Comparison of ENCODE assay signal across 15 cellular contexts in genomic region chr3:71053495-71053894, GRCh38.
DNase-seq lines count a peak whose midpoint lies in the region; ATAC-seq and TF ChIP-seq lines count a peak whose summit lies in the region.
"Had no signal": no experiment of that assay in that cellular context is flagged by ENCODE, and none has a peak within 500 bp of the region (broad histone marks: within the 10 kb centered on the region; RNA-seq: fewer than 3 reads in every experiment).

No MANE protein-coding gene starts in this region.

- H3K36me3 ChIP-seq in Karpas-422 (ENCODE audit: insufficient read depth, low read length) (peaks cover 36% of the 10 kb centered on the region; the same call in 1 of the 2 replicates), esophagus squamous epithelium (peaks cover 0 to 48% (median 0%) of the 10 kb centered on the region in 3 donors), stomach (peaks cover 18 to 43% (median 31%) of the 10 kb centered on the region in 4 donors)

- WGBS in esophagus squamous epithelium, 2 donors, result 76 to 77% methylated on average over 3 to 4 of the region's 4 CpGs
- 70 to 84% (median 78%) methylated on average over 4 of the region's 4 CpGs for WGBS in stomach, 5 donors

- peaks cover 98% of the 10 kb centered on the region for H3K4me1 Mint-ChIP-seq in activated naive CD4-positive, alpha-beta T cell treated with anti-CD3 and anti-CD28 coated beads for 36 hours (ENCODE audit: low read depth)

- no peaks in the 10 kb centered on the region for H3K9me2 ChIP-seq in Karpas-422 (replicated peaks; ENCODE audit: insufficient read depth, low read length)

- CTCF ChIA-PET in activated naive CD4-positive, alpha-beta T cell treated with anti-CD3 and anti-CD28 coated beads for 36 hours (lab: Charles Lee), result interaction anchor here (3.1 kb wide), 1 partner anchor 15 kb away, joined by 8 read pairs; no protein-coding TSS in a partner anchor

- 0 out of 2 replicates have a peak overlapping the region, but pooled peaks have one; percentile 16 for H3K9ac ChIP-seq in Karpas-422 (ENCODE audit: low read length)

- H4K20me1 ChIP-seq in Karpas-422 (ENCODE audit: insufficient read depth, low read depth, low read length), result peaks cover 46% of the 10 kb centered on the region

- peak overlapping the region; percentile 57 for H3K4me2 ChIP-seq in Karpas-422 (ENCODE audit: low read depth, low read length, poor library complexity, severe bottlenecking)

- TF ChIP-seq POLR2A in esophagus squamous epithelium (IDR thresholded peaks at IDR 0.05) (no peak), stomach (IDR thresholded peaks at IDR 0.05) (no peak)

- H3K4me1 ChIP-seq in Karpas-422 (ENCODE audit: low read length) (peaks cover 99% of the 10 kb centered on the region), esophagus squamous epithelium (peaks cover 6 to 100% (median 73%) of the 10 kb centered on the region in 3 donors), stomach (peaks cover 41 to 100% (median 86%) of the 10 kb centered on the region in 4 donors)

- H3K27ac Mint-ChIP-seq in activated naive CD4-positive, alpha-beta T cell treated with anti-CD3 and anti-CD28 coated beads for 36 hours, result peak overlapping the region; percentile 25

- no peak for TF ChIP-seq EP300 in stomach (IDR thresholded peaks at IDR 0.05)

- no peak overlapping the region for H3K4me3 ChIP-seq in Karpas-422 (ENCODE audit: low read length)
- H3K4me3 ChIP-seq in esophagus squamous epithelium, result no peak overlapping the region
- H3K4me3 ChIP-seq in stomach, result no peak overlapping the region
- H3K4me3 ChIP-seq: SJSA1 had no signal

- H3K36me3 Mint-ChIP-seq in activated naive CD4-positive, alpha-beta T cell treated with anti-CD3 and anti-CD28 coated beads for 36 hours (ENCODE audit: low read depth), result peaks cover 48% of the 10 kb centered on the region

- no peaks in the 10 kb centered on the region for H3K27me3 ChIP-seq in Karpas-422 (ENCODE audit: low read length)
- no peaks in the 10 kb centered on the region for H3K27me3 ChIP-seq in esophagus squamous epithelium
- H3K27me3 ChIP-seq in stomach, result no peaks in the 10 kb centered on the region
- H3K27me3 ChIP-seq: SJSA1 had no signal

- H3K79me2 ChIP-seq in Karpas-422 (ENCODE audit: low read length), result peaks cover 98% of the 10 kb centered on the region

- H3K9me3 Mint-ChIP-seq in activated naive CD4-positive, alpha-beta T cell treated with anti-CD3 and anti-CD28 coated beads for 36 hours, result no peaks in the 10 kb centered on the region
- H3K9me3 Mint-ChIP-seq: central memory CD8-positive, alpha-beta T cell had no signal

- H3K27ac ChIP-seq in Karpas-422 (ENCODE audit: low read length) (peak overlapping the region; percentile 69), esophagus squamous epithelium (peak overlapping the region in 3 of 4 donors; percentile 45 to 74 (median 72)), stomach (peak overlapping the region in 3 of 5 donors; percentile 19 to 81 (median 67))
- H3K27ac ChIP-seq: SJSA1 had no signal

- DNase-seq in activated naive CD4-positive, alpha-beta T cell treated with anti-CD3 and anti-CD28 coated beads for 36 hours, result no peak
- DNase-seq in activated naive CD4-positive, alpha-beta T cell treated with anti-CD3 and anti-CD28 coated beads, Interleukin-2, amount 50 U/mL, for 16 hours, result no peak
- no peak for DNase-seq in Karpas-422
- DNase-seq in esophagus squamous epithelium (lab: John Stamatoyannopoulos, UW), result no peak
- DNase-seq in stomach, result no peak
- no peak for DNase-seq in effector CD8-positive, alpha-beta T cell (lab: John Stamatoyannopoulos, UW)
- no peak for DNase-seq in CD1c-positive myeloid dendritic cell (ENCODE audit: extremely low spot score)
- DNase-seq: foreskin melanocyte; NCI-H1694; NCI-H524; stimulated activated CD4-positive, alpha-beta T cell treated with anti-CD3 and anti-CD28 coated beads, Interleukin-4, amount 100 ng/mL, for 4 hours had no signal

- intact Hi-C loops in activated naive CD4-positive, alpha-beta T cell treated with anti-CD3 and anti-CD28 coated beads for 36 hours (cut with micrococcal nuclease), result no loop called here
- intact Hi-C loops in esophagus squamous epithelium (cut with DNase I) (no loop called here), stomach (cut with DNase I; ENCODE audit: low total_unique reads) (no loop called here)

- no peak overlapping the region for H2AFZ ChIP-seq in Karpas-422 (ENCODE audit: low read length)

- no peak for ATAC-seq in GM18868 (IDR thresholded peaks at IDR 0.05; ENCODE audit: unreplicated experiment)
- ATAC-seq: HCT116 had no signal

- H3K27me3 Mint-ChIP-seq in activated naive CD4-positive, alpha-beta T cell treated with anti-CD3 and anti-CD28 coated beads for 36 hours (ENCODE audit: low read depth), result no peaks in the 10 kb centered on the region
- H3K27me3 Mint-ChIP-seq: central memory CD8-positive, alpha-beta T cell had no signal

- no peak overlapping the region for H3K4me3 Mint-ChIP-seq in activated naive CD4-positive, alpha-beta T cell treated with anti-CD3 and anti-CD28 coated beads for 36 hours
- H3K4me3 Mint-ChIP-seq: central memory CD8-positive, alpha-beta T cell had no signal

- no peak for TF ChIP-seq CTCF in esophagus squamous epithelium (IDR thresholded peaks at IDR 0.05)
- TF ChIP-seq CTCF in stomach (IDR thresholded peaks at IDR 0.05), result no peak

- no peaks in the 10 kb centered on the region for H3K9me3 ChIP-seq in Karpas-422 (ENCODE audit: low read length)
- no peaks in the 10 kb centered on the region for H3K9me3 ChIP-seq in esophagus squamous epithelium
- no peaks in the 10 kb centered on the region for H3K9me3 ChIP-seq in stomach
- H3K9me3 ChIP-seq: SJSA1 had no signal
